1 cellular context compared by ENCODE assay signal in genomic region chr15:58467722-58468436, GRCh38.
TF ChIP-seq lines count a peak whose summit lies in the region.

No MANE protein-coding gene starts in this region.

TF ChIP-seq in HepG2, 621 proteins besides CTCF, POLR2A, EP300 and RAD21 (continued from another document and continues in another):
- TF ChIP-seq, protein P1, sequence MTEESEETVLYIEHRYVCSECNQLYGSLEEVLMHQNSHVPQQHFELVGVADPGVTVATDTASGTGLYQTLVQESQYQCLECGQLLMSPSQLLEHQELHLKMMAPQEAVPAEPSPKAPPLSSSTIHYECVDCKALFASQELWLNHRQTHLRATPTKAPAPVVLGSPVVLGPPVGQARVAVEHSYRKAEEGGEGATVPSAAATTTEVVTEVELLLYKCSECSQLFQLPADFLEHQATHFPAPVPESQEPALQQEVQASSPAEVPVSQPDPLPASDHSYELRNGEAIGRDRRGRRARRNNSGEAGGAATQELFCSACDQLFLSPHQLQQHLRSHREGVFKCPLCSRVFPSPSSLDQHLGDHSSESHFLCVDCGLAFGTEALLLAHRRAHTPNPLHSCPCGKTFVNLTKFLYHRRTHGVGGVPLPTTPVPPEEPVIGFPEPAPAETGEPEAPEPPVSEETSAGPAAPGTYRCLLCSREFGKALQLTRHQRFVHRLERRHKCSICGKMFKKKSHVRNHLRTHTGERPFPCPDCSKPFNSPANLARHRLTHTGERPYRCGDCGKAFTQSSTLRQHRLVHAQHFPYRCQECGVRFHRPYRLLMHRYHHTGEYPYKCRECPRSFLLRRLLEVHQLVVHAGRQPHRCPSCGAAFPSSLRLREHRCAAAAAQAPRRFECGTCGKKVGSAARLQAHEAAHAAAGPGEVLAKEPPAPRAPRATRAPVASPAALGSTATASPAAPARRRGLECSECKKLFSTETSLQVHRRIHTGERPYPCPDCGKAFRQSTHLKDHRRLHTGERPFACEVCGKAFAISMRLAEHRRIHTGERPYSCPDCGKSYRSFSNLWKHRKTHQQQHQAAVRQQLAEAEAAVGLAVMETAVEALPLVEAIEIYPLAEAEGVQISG (CRISPR knock-in tag; IDR thresholded peaks at IDR 0.05) = no peak; the same call in 1 of the 2 replicates
- TF ChIP-seq ZNF124 (CRISPR knock-in tag; IDR thresholded peaks at IDR 0.05) (0 out of 2 replicates have a peak, but pooled peaks have one; percentile 24), CHD4 (IDR thresholded peaks at IDR 0.05; ENCODE audit: borderline replicate concordance, low read length) (no peak), MED8 (CRISPR knock-in tag; IDR thresholded peaks at IDR 0.05; ENCODE audit: insufficient replicate concordance) (no peak), ETV5 (CRISPR knock-in tag; IDR thresholded peaks at IDR 0.05; ENCODE audit: borderline replicate concordance) (no peak), ZGPAT (CRISPR knock-in tag; IDR thresholded peaks at IDR 0.05) (peak; percentile 44), CBX2 (IDR thresholded peaks at IDR 0.05; ENCODE audit: low read depth, low read length) (no peak), CBX2 (CRISPR knock-in tag; IDR thresholded peaks at IDR 0.05; ENCODE audit: low read depth) (no peak), ZNF670 (CRISPR knock-in tag; IDR thresholded peaks at IDR 0.05; ENCODE audit: borderline replicate concordance) (peak; percentile 44; the same call in 1 of the 2 replicates), IRF9 (CRISPR knock-in tag; IDR thresholded peaks at IDR 0.05; ENCODE audit: borderline replicate concordance) (no peak), AHDC1 (CRISPR knock-in tag; IDR thresholded peaks at IDR 0.05; ENCODE audit: borderline replicate concordance) (peak; percentile 79; the same call in 1 of the 2 replicates), GATAD2A (CRISPR knock-in tag; IDR thresholded peaks at IDR 0.05) (peak; percentile 75), RCOR2 (CRISPR knock-in tag; IDR thresholded peaks at IDR 0.05) (no peak), HNF4A (CRISPR knock-in tag; IDR thresholded peaks at IDR 0.05) (peak; percentile 74), ZNF44 (CRISPR knock-in tag; IDR thresholded peaks at IDR 0.05) (0 out of 2 replicates have a peak, but pooled peaks have one; percentile 26), DZIP1 (CRISPR knock-in tag; IDR thresholded peaks at IDR 0.05) (no peak), MIER2 (CRISPR knock-in tag; IDR thresholded peaks at IDR 0.05) (no peak), ZNF766 (CRISPR knock-in tag; IDR thresholded peaks at IDR 0.05; ENCODE audit: borderline replicate concordance) (no peak), ZNF256 (CRISPR knock-in tag; conservative IDR thresholded peaks at IDR 0.05) (no peak), ZNF205 (CRISPR knock-in tag; IDR thresholded peaks at IDR 0.05) (0 out of 2 replicates have a peak, but pooled peaks have one; percentile 24), ZNF136 (CRISPR knock-in tag; IDR thresholded peaks at IDR 0.05; ENCODE audit: low read depth) (no peak), MIER3 (CRISPR knock-in tag; IDR thresholded peaks at IDR 0.05; ENCODE audit: borderline replicate concordance) (0 out of 2 replicates have a peak, but pooled peaks have one; percentile 22), TOE1 (CRISPR knock-in tag; IDR thresholded peaks at IDR 0.05) (no peak), RBM22 (optimal IDR thresholded peaks at IDR 0.05; ENCODE audit: low read length) (no peak), ZHX1 (CRISPR knock-in tag; IDR thresholded peaks at IDR 0.05; ENCODE audit: low read depth) (no peak), KLF15 (CRISPR knock-in tag; IDR thresholded peaks at IDR 0.05; ENCODE audit: borderline replicate concordance) (no peak), ZNF354B (CRISPR knock-in tag; IDR thresholded peaks at IDR 0.05) (no peak), ZNF704 (CRISPR knock-in tag; IDR thresholded peaks at IDR 0.05; ENCODE audit: borderline replicate concordance) (no peak), SOX13 (IDR thresholded peaks at IDR 0.05) (no peak), SOX13 (CRISPR knock-in tag; conservative IDR thresholded peaks at IDR 0.05 in 1 of 2, IDR thresholded peaks at IDR 0.05 in 1 of 2) (peak in 1 of 2 experiments; percentile 71; a peak in 2 of 4 replicates), GLI4 (CRISPR knock-in tag; IDR thresholded peaks at IDR 0.05; ENCODE audit: borderline replicate concordance) (peak; percentile 40; the same call in 1 of the 2 replicates), PAF1 (CRISPR knock-in tag; IDR thresholded peaks at IDR 0.05) (no peak), BORCS8-MEF2B (CRISPR knock-in tag; IDR thresholded peaks at IDR 0.05) (no peak), ZSCAN30 (CRISPR knock-in tag; IDR thresholded peaks at IDR 0.05) (no peak)
- TF ChIP-seq, protein P2, sequence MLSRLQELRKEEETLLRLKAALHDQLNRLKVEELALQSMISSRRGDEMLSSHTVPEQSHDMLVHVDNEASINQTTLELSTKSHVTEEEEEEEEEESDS (CRISPR knock-in tag; IDR thresholded peaks at IDR 0.05; ENCODE audit: borderline replicate concordance) = no peak
- TF ChIP-seq, protein P3, sequence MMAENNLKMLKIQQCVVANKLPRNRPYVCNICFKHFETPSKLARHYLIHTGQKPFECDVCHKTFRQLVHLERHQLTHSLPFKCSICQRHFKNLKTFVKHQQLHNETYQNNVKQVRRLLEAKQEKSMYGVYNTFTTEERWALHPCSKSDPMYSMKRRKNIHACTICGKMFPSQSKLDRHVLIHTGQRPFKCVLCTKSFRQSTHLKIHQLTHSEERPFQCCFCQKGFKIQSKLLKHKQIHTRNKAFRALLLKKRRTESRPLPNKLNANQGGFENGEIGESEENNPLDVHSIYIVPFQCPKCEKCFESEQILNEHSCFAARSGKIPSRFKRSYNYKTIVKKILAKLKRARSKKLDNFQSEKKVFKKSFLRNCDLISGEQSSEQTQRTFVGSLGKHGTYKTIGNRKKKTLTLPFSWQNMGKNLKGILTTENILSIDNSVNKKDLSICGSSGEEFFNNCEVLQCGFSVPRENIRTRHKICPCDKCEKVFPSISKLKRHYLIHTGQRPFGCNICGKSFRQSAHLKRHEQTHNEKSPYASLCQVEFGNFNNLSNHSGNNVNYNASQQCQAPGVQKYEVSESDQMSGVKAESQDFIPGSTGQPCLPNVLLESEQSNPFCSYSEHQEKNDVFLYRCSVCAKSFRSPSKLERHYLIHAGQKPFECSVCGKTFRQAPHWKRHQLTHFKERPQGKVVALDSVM (CRISPR knock-in tag; IDR thresholded peaks at IDR 0.05) = 0 out of 2 replicates have a peak, but pooled peaks have one; percentile 24
- TF ChIP-seq, protein P4, sequence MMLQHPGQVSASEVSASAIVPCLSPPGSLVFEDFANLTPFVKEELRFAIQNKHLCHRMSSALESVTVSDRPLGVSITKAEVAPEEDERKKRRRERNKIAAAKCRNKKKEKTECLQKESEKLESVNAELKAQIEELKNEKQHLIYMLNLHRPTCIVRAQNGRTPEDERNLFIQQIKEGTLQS (CRISPR knock-in tag; IDR thresholded peaks at IDR 0.05) = no peak
